ENCODE assay signal across 1 cellular context in the genomic region with DNA sequence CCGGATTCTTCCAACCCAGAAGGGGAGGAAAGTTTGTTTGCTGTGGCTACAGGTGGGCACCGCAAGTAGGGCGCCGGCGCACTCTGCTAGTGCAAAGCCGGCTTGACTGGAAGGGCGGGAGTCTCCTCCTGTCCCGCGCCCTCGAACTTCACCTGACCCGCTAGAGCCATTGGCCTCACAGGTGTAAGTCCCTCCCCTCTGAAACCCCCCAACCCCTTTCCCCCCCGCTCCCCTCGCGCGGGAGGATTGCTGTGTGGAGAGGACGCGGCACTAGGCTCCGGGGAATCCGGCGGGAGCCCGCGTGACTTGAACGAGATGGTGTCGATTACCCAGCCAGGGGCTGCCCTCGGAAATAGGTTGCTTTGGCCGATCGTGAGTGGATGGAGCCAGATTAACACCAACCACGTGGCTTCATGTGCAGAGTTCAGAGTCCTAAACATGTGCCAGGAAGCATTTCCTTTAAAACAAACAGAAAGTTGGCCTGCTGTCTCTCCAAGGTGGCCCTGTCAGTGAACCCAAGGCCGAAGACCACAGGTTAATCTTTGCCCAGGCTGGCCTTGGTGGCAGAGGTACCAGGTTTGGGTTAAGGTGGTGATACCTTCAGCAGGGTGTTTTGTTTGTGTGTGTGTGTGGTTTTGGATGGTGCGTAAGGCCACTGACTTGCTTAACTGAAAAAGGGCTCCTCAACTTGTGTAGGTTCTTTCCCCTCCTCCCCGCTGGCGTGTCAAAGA.
A peak's percentile ranks its signal among the peaks of the same experiment; 100 is the strongest.
TF ChIP-seq lines count a peak whose summit lies in the region.

No MANE protein-coding gene starts in this region.

TF ChIP-seq in HepG2, 621 proteins besides CTCF, POLR2A, EP300 and RAD21 (continued from another document and continues in another):
- TF ChIP-seq, protein P1, sequence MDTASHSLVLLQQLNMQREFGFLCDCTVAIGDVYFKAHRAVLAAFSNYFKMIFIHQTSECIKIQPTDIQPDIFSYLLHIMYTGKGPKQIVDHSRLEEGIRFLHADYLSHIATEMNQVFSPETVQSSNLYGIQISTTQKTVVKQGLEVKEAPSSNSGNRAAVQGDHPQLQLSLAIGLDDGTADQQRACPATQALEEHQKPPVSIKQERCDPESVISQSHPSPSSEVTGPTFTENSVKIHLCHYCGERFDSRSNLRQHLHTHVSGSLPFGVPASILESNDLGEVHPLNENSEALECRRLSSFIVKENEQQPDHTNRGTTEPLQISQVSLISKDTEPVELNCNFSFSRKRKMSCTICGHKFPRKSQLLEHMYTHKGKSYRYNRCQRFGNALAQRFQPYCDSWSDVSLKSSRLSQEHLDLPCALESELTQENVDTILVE (CRISPR knock-in tag; IDR thresholded peaks at IDR 0.05): peak; percentile 59; the same call in 1 of the 2 replicates
- no peak for TF ChIP-seq ZNF207 (IDR thresholded peaks at IDR 0.05; ENCODE audit: borderline replicate concordance)
- TF ChIP-seq, protein P2, sequence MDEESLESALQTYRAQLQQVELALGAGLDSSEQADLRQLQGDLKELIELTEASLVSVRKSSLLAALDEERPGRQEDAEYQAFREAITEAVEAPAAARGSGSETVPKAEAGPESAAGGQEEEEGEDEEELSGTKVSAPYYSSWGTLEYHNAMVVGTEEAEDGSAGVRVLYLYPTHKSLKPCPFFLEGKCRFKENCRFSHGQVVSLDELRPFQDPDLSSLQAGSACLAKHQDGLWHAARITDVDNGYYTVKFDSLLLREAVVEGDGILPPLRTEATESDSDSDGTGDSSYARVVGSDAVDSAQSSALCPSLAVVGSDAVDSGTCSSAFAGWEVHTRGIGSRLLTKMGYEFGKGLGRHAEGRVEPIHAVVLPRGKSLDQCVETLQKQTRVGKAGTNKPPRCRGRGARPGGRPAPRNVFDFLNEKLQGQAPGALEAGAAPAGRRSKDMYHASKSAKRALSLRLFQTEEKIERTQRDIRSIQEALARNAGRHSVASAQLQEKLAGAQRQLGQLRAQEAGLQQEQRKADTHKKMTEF (CRISPR knock-in tag; IDR thresholded peaks at IDR 0.05): peak; percentile 94
- peak; percentile 90 for TF ChIP-seq ZNF878 (CRISPR knock-in tag; IDR thresholded peaks at IDR 0.05)
- TF ChIP-seq TAF15 (IDR thresholded peaks at IDR 0.05; ENCODE audit: low read depth, low read length, poor library complexity, severe bottlenecking): no peak
- TF ChIP-seq, protein P3, sequence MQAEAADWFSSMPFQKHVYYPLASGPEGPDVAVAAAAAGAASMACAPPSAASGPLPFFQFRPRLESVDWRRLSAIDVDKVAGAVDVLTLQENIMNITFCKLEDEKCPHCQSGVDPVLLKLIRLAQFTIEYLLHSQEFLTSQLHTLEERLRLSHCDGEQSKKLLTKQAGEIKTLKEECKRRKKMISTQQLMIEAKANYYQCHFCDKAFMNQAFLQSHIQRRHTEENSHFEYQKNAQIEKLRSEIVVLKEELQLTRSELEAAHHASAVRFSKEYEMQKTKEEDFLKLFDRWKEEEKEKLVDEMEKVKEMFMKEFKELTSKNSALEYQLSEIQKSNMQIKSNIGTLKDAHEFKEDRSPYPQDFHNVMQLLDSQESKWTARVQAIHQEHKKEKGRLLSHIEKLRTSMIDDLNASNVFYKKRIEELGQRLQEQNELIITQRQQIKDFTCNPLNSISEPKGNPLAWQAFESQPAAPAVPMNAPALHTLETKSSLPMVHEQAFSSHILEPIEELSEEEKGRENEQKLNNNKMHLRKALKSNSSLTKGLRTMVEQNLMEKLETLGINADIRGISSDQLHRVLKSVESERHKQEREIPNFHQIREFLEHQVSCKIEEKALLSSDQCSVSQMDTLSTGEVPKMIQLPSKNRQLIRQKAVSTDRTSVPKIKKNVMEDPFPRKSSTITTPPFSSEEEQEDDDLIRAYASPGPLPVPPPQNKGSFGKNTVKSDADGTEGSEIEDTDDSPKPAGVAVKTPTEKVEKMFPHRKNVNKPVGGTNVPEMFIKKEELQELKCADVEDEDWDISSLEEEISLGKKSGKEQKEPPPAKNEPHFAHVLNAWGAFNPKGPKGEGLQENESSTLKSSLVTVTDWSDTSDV (CRISPR knock-in tag; IDR thresholded peaks at IDR 0.05): no peak
- TF ChIP-seq LCORL (IDR thresholded peaks at IDR 0.05): no peak
- TF ChIP-seq LCORL (CRISPR knock-in tag; IDR thresholded peaks at IDR 0.05): peak; percentile 93
- TF ChIP-seq BRCA1 (CRISPR knock-in tag; IDR thresholded peaks at IDR 0.05): no peak
- peak; percentile 69 for TF ChIP-seq FOXK1 (CRISPR knock-in tag; IDR thresholded peaks at IDR 0.05; ENCODE audit: borderline replicate concordance, low read depth)
- TF ChIP-seq ZFP90 (CRISPR knock-in tag; IDR thresholded peaks at IDR 0.05; ENCODE audit: borderline replicate concordance): no peak
- no peak for TF ChIP-seq ELF4 (CRISPR knock-in tag; IDR thresholded peaks at IDR 0.05; ENCODE audit: borderline replicate concordance)
- TF ChIP-seq, protein P4, sequence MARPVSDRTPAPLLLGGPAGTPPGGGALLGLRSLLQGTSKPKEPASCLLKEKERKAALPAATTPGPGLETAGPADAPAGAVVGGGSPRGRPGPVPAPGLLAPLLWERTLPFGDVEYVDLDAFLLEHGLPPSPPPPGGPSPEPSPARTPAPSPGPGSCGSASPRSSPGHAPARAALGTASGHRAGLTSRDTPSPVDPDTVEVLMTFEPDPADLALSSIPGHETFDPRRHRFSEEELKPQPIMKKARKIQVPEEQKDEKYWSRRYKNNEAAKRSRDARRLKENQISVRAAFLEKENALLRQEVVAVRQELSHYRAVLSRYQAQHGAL (CRISPR knock-in tag; IDR thresholded peaks at IDR 0.05; ENCODE audit: not compliant biosample characterization): no peak
- TF ChIP-seq NFE2L2 (IDR thresholded peaks at IDR 0.05; ENCODE audit: low read length): no peak
- TF ChIP-seq RFXAP (CRISPR knock-in tag; IDR thresholded peaks at IDR 0.05; ENCODE audit: borderline replicate concordance): peak; percentile 90; the same call in 1 of the 2 replicates
- peak; percentile 74; the same call in 1 of the 2 replicates for TF ChIP-seq KMT2B (CRISPR knock-in tag; IDR thresholded peaks at IDR 0.05)
- TF ChIP-seq, protein P5, sequence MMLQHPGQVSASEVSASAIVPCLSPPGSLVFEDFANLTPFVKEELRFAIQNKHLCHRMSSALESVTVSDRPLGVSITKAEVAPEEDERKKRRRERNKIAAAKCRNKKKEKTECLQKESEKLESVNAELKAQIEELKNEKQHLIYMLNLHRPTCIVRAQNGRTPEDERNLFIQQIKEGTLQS (CRISPR knock-in tag; IDR thresholded peaks at IDR 0.05): no peak; the same call in 1 of the 2 replicates
- TF ChIP-seq ZNF772 (CRISPR knock-in tag; IDR thresholded peaks at IDR 0.05): peak; percentile 92
- no peak for TF ChIP-seq MEIS1 (CRISPR knock-in tag; IDR thresholded peaks at IDR 0.05; ENCODE audit: borderline replicate concordance)
- no peak for TF ChIP-seq ZNF354B (CRISPR knock-in tag; IDR thresholded peaks at IDR 0.05)
- no peak for TF ChIP-seq HCFC1 (IDR thresholded peaks at IDR 0.05; ENCODE audit: low read depth, low read length)
- no peak for TF ChIP-seq SNRNP70 (IDR thresholded peaks at IDR 0.05; ENCODE audit: low read depth, low read length)
- no peak for TF ChIP-seq SYNCRIP (IDR thresholded peaks at IDR 0.05; ENCODE audit: insufficient read depth, low read depth, low read length)
- TF ChIP-seq MLLT10 (CRISPR knock-in tag; IDR thresholded peaks at IDR 0.05): no peak
- TF ChIP-seq HNRNPLL (IDR thresholded peaks at IDR 0.05; ENCODE audit: low read depth, low read length, poor library complexity, severe bottlenecking): no peak
- no peak for TF ChIP-seq PCBP2 (optimal IDR thresholded peaks at IDR 0.05; ENCODE audit: low read depth, low read length, poor library complexity, severe bottlenecking)
- no peak for TF ChIP-seq HNRNPUL1 (IDR thresholded peaks at IDR 0.05; ENCODE audit: low read depth, low read length)
- no peak for TF ChIP-seq CENPT (CRISPR knock-in tag; IDR thresholded peaks at IDR 0.05; ENCODE audit: low read depth)
- TF ChIP-seq KLF11 (CRISPR knock-in tag; IDR thresholded peaks at IDR 0.05): peak; percentile 44; the same call in 1 of the 2 replicates
- peak; percentile 77; the same call in 1 of the 2 replicates for TF ChIP-seq ZNF782 (CRISPR knock-in tag; IDR thresholded peaks at IDR 0.05; ENCODE audit: borderline replicate concordance)
- 0 out of 2 replicates have a peak, but pooled peaks have one; percentile 80 for TF ChIP-seq ZNF713 (CRISPR knock-in tag; IDR thresholded peaks at IDR 0.05)
- TF ChIP-seq, protein P6, sequence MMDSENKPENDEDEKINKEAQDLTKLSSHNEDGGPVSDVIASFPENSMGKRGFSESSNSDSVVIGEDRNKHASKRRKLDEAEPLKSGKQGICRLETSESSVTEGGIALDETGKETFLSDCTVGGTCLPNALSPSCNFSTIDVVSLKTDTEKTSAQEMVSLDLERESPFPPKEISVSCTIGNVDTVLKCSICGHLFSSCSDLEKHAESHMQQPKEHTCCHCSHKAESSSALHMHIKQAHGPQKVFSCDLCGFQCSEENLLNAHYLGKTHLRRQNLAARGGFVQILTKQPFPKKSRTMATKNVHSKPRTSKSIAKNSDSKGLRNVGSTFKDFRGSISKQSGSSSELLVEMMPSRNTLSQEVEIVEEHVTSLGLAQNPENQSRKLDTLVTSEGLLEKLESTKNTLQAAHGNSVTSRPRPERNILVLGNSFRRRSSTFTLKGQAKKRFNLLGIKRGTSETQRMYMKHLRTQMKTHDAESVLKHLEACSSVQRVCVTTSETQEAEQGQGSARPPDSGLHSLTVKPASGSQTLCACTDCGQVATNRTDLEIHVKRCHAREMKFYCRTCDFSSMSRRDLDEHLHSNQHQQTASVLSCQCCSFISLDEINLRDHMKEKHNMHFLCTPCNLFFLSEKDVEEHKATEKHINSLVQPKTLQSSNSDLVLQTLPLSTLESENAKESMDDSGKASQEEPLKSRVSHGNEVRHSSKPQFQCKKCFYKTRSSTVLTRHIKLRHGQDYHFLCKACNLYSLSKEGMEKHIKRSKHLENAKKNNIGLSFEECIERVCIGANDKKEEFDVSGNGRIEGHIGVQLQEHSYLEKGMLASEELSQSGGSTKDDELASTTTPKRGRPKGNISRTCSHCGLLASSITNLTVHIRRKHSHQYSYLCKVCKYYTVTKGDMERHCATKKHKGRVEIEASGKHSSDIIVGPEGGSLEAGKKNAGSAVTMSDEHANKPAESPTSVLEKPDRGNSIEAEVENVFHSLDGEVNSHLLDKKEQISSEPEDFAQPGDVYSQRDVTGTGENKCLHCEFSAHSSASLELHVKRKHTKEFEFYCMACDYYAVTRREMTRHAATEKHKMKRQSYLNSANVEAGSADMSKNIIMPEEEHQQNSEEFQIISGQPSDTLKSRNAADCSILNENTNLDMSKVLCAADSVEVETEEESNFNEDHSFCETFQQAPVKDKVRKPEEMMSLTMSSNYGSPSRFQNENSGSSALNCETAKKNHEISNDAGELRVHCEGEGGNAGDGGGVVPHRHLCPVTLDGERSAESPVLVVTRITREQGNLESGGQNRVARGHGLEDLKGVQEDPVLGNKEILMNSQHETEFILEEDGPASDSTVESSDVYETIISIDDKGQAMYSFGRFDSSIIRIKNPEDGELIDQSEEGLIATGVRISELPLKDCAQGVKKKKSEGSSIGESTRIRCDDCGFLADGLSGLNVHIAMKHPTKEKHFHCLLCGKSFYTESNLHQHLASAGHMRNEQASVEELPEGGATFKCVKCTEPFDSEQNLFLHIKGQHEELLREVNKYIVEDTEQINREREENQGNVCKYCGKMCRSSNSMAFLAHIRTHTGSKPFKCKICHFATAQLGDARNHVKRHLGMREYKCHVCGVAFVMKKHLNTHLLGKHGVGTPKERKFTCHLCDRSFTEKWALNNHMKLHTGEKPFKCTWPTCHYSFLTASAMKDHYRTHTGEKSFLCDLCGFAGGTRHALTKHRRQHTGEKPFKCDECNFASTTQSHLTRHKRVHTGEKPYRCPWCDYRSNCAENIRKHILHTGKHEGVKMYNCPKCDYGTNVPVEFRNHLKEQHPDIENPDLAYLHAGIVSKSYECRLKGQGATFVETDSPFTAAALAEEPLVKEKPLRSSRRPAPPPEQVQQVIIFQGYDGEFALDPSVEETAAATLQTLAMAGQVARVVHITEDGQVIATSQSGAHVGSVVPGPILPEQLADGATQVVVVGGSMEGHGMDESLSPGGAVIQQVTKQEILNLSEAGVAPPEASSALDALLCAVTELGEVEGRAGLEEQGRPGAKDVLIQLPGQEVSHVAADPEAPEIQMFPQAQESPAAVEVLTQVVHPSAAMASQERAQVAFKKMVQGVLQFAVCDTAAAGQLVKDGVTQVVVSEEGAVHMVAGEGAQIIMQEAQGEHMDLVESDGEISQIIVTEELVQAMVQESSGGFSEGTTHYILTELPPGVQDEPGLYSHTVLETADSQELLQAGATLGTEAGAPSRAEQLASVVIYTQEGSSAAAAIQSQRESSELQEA (CRISPR knock-in tag; IDR thresholded peaks at IDR 0.05; ENCODE audit: not compliant biosample characterization): peak; percentile 62
- peak; percentile 58; the same call in 1 of the 2 replicates for TF ChIP-seq SNAI1 (CRISPR knock-in tag; IDR thresholded peaks at IDR 0.05; ENCODE audit: borderline replicate concordance)
- TF ChIP-seq ZNF839 (CRISPR knock-in tag; IDR thresholded peaks at IDR 0.05; ENCODE audit: borderline replicate concordance): no peak
- TF ChIP-seq GZF1 (CRISPR knock-in tag; IDR thresholded peaks at IDR 0.05): no peak
- TF ChIP-seq FOXO1 (CRISPR knock-in tag; IDR thresholded peaks at IDR 0.05): peak; percentile 74; the same call in 1 of the 2 replicates
- TF ChIP-seq, protein P7, sequence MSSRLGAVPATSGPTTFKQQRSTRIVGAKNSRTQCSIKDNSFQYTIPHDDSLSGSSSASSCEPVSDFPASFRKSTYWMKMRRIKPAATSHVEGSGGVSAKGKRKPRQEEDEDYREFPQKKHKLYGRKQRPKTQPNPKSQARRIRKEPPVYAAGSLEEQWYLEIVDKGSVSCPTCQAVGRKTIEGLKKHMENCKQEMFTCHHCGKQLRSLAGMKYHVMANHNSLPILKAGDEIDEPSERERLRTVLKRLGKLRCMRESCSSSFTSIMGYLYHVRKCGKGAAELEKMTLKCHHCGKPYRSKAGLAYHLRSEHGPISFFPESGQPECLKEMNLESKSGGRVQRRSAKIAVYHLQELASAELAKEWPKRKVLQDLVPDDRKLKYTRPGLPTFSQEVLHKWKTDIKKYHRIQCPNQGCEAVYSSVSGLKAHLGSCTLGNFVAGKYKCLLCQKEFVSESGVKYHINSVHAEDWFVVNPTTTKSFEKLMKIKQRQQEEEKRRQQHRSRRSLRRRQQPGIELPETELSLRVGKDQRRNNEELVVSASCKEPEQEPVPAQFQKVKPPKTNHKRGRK (CRISPR knock-in tag; IDR thresholded peaks at IDR 0.05): no peak
- TF ChIP-seq SMYD3 (CRISPR knock-in tag; IDR thresholded peaks at IDR 0.05): 0 out of 2 replicates have a peak, but pooled peaks have one; percentile 69
- peak; percentile 93; the same call in 1 of the 2 replicates for TF ChIP-seq ZBTB20 (CRISPR knock-in tag; IDR thresholded peaks at IDR 0.05; ENCODE audit: borderline replicate concordance, low read depth)
- peak; percentile 53 to 61; a peak in 2 of 4 replicates for TF ChIP-seq NR2F1 (CRISPR knock-in tag; IDR thresholded peaks at IDR 0.05)
- TF ChIP-seq NFIB (CRISPR knock-in tag; IDR thresholded peaks at IDR 0.05; ENCODE audit: borderline replicate concordance): 0 out of 2 replicates have a peak, but pooled peaks have one; percentile 38
- peak; percentile 90; the same call in 1 of the 2 replicates for TF ChIP-seq ZNF232 (CRISPR knock-in tag; IDR thresholded peaks at IDR 0.05; ENCODE audit: borderline replicate concordance)
- peak; percentile 97 for TF ChIP-seq ZSCAN9 (CRISPR knock-in tag; IDR thresholded peaks at IDR 0.05; ENCODE audit: borderline replicate concordance)
- peak; percentile 39 for TF ChIP-seq IKZF4 (CRISPR knock-in tag; IDR thresholded peaks at IDR 0.05; ENCODE audit: borderline replicate concordance, low read depth, not compliant biosample characterization)
- peak; percentile 84; the same call in 1 of the 2 replicates for TF ChIP-seq MIER3 (CRISPR knock-in tag; IDR thresholded peaks at IDR 0.05; ENCODE audit: borderline replicate concordance)
- peak; percentile 60 for TF ChIP-seq SKI (IDR thresholded peaks at IDR 0.05; ENCODE audit: partially characterized antibody)
- TF ChIP-seq ZNF569 (CRISPR knock-in tag; IDR thresholded peaks at IDR 0.05; ENCODE audit: borderline replicate concordance): no peak
- TF ChIP-seq FOXM1 (CRISPR knock-in tag; IDR thresholded peaks at IDR 0.05): no peak
- TF ChIP-seq MIER2 (CRISPR knock-in tag; IDR thresholded peaks at IDR 0.05): no peak
